ENCODE assay signal across 9 cellular contexts in genomic region chr12:104462931-104463339, GRCh38. TPM values are rescaled to one million over a fixed set of nuclear protein-coding genes. Genes with fewer than 3 reads are reported as not detected.
DNase-seq lines count a peak whose midpoint lies in the region; ATAC-seq and TF ChIP-seq lines count a peak whose summit lies in the region.
"Had no signal": no experiment of that assay in that cellular context is flagged by ENCODE, and none has a peak within 500 bp of the region (broad histone marks: within the 10 kb centered on the region; RNA-seq: fewer than 3 reads in every experiment).

No MANE protein-coding gene starts in this region.

- no peaks in the 10 kb centered on the region for H3K27me3 ChIP-seq in BLaER1 treated with 17β-estradiol and CSF1 and Interleukin-3, amounts not matched to agents 10 nM and 100 nM
- H3K27me3 ChIP-seq in gastroesophageal sphincter: no peaks in the 10 kb centered on the region
- H3K27me3 ChIP-seq: pancreas had no signal

- peaks cover 7 to 100% (median 97%) of the 10 kb centered on the region in 11 experiments; a peak in 21 of 22 replicates for H4K20me1 ChIP-seq in BLaER1 treated with 17β-estradiol and CSF1 and Interleukin-3, amounts not matched to agents 10 nM and 100 nM

- peak overlapping the region; percentile 8 to 74 (median 34); a peak in 17 of 22 replicates for H3K9ac ChIP-seq in BLaER1 treated with 17β-estradiol and CSF1 and Interleukin-3, amounts not matched to agents 10 nM and 100 nM

- TF ChIP-seq POLR2A in gastroesophageal sphincter (IDR thresholded peaks at IDR 0.05): no peak

- no peak for TF ChIP-seq CTCF in gastroesophageal sphincter (IDR thresholded peaks at IDR 0.05)

- no peaks in the 10 kb centered on the region; a peak in 1 of 22 replicates for H3K9me3 ChIP-seq in BLaER1 treated with 17β-estradiol and CSF1 and Interleukin-3, amounts not matched to agents 10 nM and 100 nM (replicated peaks in 1 of 11)
- no peaks in the 10 kb centered on the region for H3K9me3 ChIP-seq in gastroesophageal sphincter
- H3K9me3 ChIP-seq: pancreas had no signal

- peaks cover 3% of the 10 kb centered on the region for H3K36me3 Mint-ChIP-seq in activated naive CD4-positive, alpha-beta T cell treated with anti-CD3 and anti-CD28 coated beads, Interleukin-2, amount 50 U/mL, for 24 hours

- H3K27me3 Mint-ChIP-seq in activated naive CD4-positive, alpha-beta T cell treated with anti-CD3 and anti-CD28 coated beads, Interleukin-2, amount 50 U/mL, for 24 hours: no peaks in the 10 kb centered on the region

- TF ChIP-seq EP300 in gastroesophageal sphincter (IDR thresholded peaks at IDR 0.05): no peak

- H3K27ac Mint-ChIP-seq in activated naive CD4-positive, alpha-beta T cell treated with anti-CD3 and anti-CD28 coated beads, Interleukin-2, amount 50 U/mL, for 24 hours: peak overlapping the region; percentile 93

- DNase-seq in HT1080 (ENCODE audit: low read depth): peak; percentile 30
- DNase-seq in stimulated activated naive CD4-positive, alpha-beta T cell treated with Interleukin-2 at 50 U/mL for 16 hours (lab: John Stamatoyannopoulos, UW): peak; percentile 33
- DNase-seq in AG08396 (ENCODE audit: low spot score): no peak
- DNase-seq in NCI-H524 treated with DMSO at 0.1 percent for 48 hours (lab: John Stamatoyannopoulos, UW): no peak
- DNase-seq: pancreas had no signal

- peaks cover 76 to 85% (median 83%) of the 10 kb centered on the region in 10 experiments for H3K4me1 ChIP-seq in BLaER1 treated with 17β-estradiol and CSF1 and Interleukin-3, amounts not matched to agents 10 nM and 100 nM
- H3K4me1 ChIP-seq in gastroesophageal sphincter: peaks cover 0 to 34% (median 9%) of the 10 kb centered on the region in 3 donors

- peak overlapping the region; percentile 68 for H3K4me3 Mint-ChIP-seq in activated naive CD4-positive, alpha-beta T cell treated with anti-CD3 and anti-CD28 coated beads, Interleukin-2, amount 50 U/mL, for 24 hours

- H3K4me2 ChIP-seq in BLaER1 treated with 17β-estradiol and CSF1 and Interleukin-3, amounts not matched to agents 10 nM and 100 nM: peak overlapping the region; percentile 67 to 95 (median 81)

- peak overlapping the region in 7 of 10 experiments; percentile 10 to 47 (median 26); a peak in 6 of 20 replicates for H3K4me3 ChIP-seq in BLaER1 treated with 17β-estradiol and CSF1 and Interleukin-3, amounts not matched to agents 10 nM and 100 nM
- no peak overlapping the region for H3K4me3 ChIP-seq in gastroesophageal sphincter
- H3K4me3 ChIP-seq: pancreas had no signal

- ATAC-seq in GM19372 (IDR thresholded peaks at IDR 0.05; ENCODE audit: low read depth, unreplicated experiment): peak; percentile 60
- no peak for ATAC-seq in gastroesophageal sphincter

- peaks cover 0 to 73% (median 28%) of the 10 kb centered on the region in 11 experiments; a peak in 14 of 22 replicates for H3K36me3 ChIP-seq in BLaER1 treated with 17β-estradiol and CSF1 and Interleukin-3, amounts not matched to agents 10 nM and 100 nM
- no peaks in the 10 kb centered on the region for H3K36me3 ChIP-seq in gastroesophageal sphincter
- H3K36me3 ChIP-seq: pancreas had no signal

- peak overlapping the region; percentile 23 to 83 (median 67); a peak in 20 of 22 replicates for H3K27ac ChIP-seq in BLaER1 treated with 17β-estradiol and CSF1 and Interleukin-3, amounts not matched to agents 10 nM and 100 nM
- peak overlapping the region in 1 of 4 donors; percentile 20 for H3K27ac ChIP-seq in gastroesophageal sphincter

- WGBS in gastroesophageal sphincter (ENCODE audit: low coverage in 1 of 2), 2 donors: 54 to 100% methylated on average over 1 of the region's 1 CpG

- peaks cover 85% of the 10 kb centered on the region for H3K4me1 Mint-ChIP-seq in activated naive CD4-positive, alpha-beta T cell treated with anti-CD3 and anti-CD28 coated beads, Interleukin-2, amount 50 U/mL, for 24 hours

- H3K9me3 Mint-ChIP-seq in activated naive CD4-positive, alpha-beta T cell treated with anti-CD3 and anti-CD28 coated beads, Interleukin-2, amount 50 U/mL, for 24 hours: no peaks in the 10 kb centered on the region

RNA-seq across cellular contexts. Expression of gene CHST11, which starts 6.2 kb away (rescaled TPM):
- total RNA-seq in HT1080 (2014; rRNA removed; shearing (Covaris generic)): 38.0 and 54.3 TPM in 2 replicates
- polyA plus RNA-seq in HT1080 (2015; cell fraction: cytosol; rRNA removed): 29.8 and 35.2 TPM in 2 replicates
- 46.0 and 49.2 TPM in 2 replicates for polyA plus RNA-seq in HT1080 (2015; cell fraction: nucleus; rRNA removed)
- 10 to 100 TPM in 2 of 4 donors, 1 to 10 TPM in 2; 4.3 to 15.6 (median 11.0) TPM for total RNA-seq in gastroesophageal sphincter

Comparison
In these comparisons a context has a peak if more than half of its experiments do, and no peak if none do; other contexts are left out.
1. H3K4me3 ChIP-seq: peak in BLaER1 treated with 17β-estradiol and CSF1 and Interleukin-3, amounts not matched to agents 10 nM and 100 nM (7 of 10); none in gastroesophageal sphincter (0 of 2).
2. DNase-seq: peak in HT1080 (single experiment) and stimulated activated naive CD4-positive, alpha-beta T cell treated with Interleukin-2 at 50 U/mL for 16 hours (single experiment); none in AG08396 (single experiment) and NCI-H524 treated with DMSO at 0.1 percent for 48 hours (single experiment).